Comparison of ENCODE assay signal across 8 cellular contexts in the genomic region with DNA sequence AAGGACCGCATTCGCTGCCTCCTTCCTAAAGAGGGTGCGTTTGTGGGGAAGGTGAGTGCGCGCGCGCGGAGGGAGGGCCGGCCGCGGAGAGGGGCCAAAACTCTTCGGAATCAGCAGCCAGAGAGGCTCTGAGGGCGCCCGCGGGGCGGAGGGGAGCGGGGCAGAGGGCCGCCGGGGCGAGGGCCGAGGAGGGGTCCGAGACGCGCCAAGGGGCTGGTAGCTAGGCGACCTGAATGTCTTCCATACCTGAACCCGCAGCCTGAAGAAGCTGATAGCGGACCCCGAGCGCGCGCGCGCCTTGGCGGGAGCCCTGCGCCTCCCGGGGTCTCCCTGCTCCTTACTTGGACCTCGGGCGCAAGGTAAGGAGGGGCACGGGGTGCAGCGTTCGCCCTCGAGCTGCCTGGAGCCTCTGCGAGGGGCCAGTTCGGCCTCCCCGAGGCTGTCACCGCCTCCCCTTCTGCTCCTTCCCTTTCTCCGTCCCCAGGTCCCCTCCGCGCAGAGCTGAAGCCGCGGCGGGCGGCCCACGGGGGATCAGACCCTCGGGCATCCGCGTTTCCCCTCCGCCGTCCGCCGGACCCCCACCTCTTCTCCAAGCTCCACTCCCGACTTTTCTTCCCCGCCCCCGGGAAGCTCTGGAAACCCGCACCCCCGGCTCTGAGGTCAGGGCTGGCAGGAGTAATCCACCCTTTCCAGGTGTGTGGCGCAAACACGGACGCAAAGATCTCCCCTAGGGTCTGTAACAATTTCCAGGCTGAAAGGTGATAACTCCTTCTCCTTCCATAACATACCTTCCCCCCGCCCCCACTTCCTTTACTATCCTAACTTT. TPM values are rescaled to one million over a fixed set of nuclear protein-coding genes. Genes with fewer than 3 reads are reported as not detected.
A peak's percentile ranks its signal among the peaks of the same experiment; 100 is the strongest.
DNase-seq lines count a peak whose midpoint lies in the region; ATAC-seq lines count a peak whose summit lies in the region.

No MANE protein-coding gene starts in this region.

- H3K4me1 ChIP-seq in neuronal stem cell (ENCODE audit: control insufficient read depth in 2 of 2, insufficient read depth in 1 of 2, low read depth in 1 of 2, low read length in 2 of 2) = peaks cover 7 to 11% of the 10 kb centered on the region in 2 donors

- H2BK12ac ChIP-seq in neuronal stem cell (ENCODE audit: low read length) = no peak overlapping the region

- no peak overlapping the region for H4K91ac ChIP-seq in neuronal stem cell (ENCODE audit: low read depth, low read length, poor library complexity)

- peak overlapping the region; percentile 43 to 86 for H3K4me3 ChIP-seq in neuronal stem cell (ENCODE audit: low read length in 2 of 2)

- H2BK5ac ChIP-seq in neuronal stem cell (ENCODE audit: low read length) = peak overlapping the region; percentile 42

- peak overlapping the region; percentile 88 for H3K4me2 ChIP-seq in neuronal stem cell (ENCODE audit: insufficient read depth, low read length, poor library complexity, severe bottlenecking)

- no peaks in the 10 kb centered on the region for H3K36me3 ChIP-seq in neuronal stem cell (replicated peaks in 1 of 2; ENCODE audit: control insufficient read depth in 2 of 2, insufficient read depth in 2 of 2, low read length in 2 of 2)

- H3K4ac ChIP-seq in neuronal stem cell (ENCODE audit: low read length) = no peak overlapping the region

- H3K27me3 ChIP-seq in neuronal stem cell (ENCODE audit: control insufficient read depth in 3 of 3, insufficient read depth in 3 of 3, low read depth in 1 of 3, low read length in 3 of 3) = peaks cover 11 to 45% (median 22%) of the 10 kb centered on the region in 3 experiments

- ATAC-seq in esophagus mucosa = peak; percentile 40
- ATAC-seq in GM18519 (IDR thresholded peaks at IDR 0.05; ENCODE audit: low FRiP score, unreplicated experiment) = no peak

- H3K23ac ChIP-seq in neuronal stem cell (ENCODE audit: low read depth, low read length, poor library complexity) = peak overlapping the region; percentile 48

- peak overlapping the region; percentile 93 for H2BK120ac ChIP-seq in neuronal stem cell (ENCODE audit: low read depth, low read length)

- peak overlapping the region; percentile 97 for H2AFZ ChIP-seq in neuronal stem cell (ENCODE audit: low read length)

- WGBS in neuronal stem cell (ENCODE audit: extremely low coverage in 2 of 2, insufficient read length in 2 of 2, insufficient replicate concordance in 1 of 2), 2 donors = no CpG with 5 or more reads among the region's 70 CpGs

- H3K9ac ChIP-seq in neuronal stem cell (ENCODE audit: low read depth, low read length, poor library complexity) = peak overlapping the region; percentile 72

- H3K14ac ChIP-seq in neuronal stem cell (ENCODE audit: low read length) = peak overlapping the region; percentile 86

- no peak overlapping the region for H3K27ac ChIP-seq in neuronal stem cell (replicated peaks; ENCODE audit: low read length)

- H4K8ac ChIP-seq in neuronal stem cell (ENCODE audit: low read depth, low read length) = no peak overlapping the region

- H2BK15ac ChIP-seq in neuronal stem cell (ENCODE audit: low read length) = peak overlapping the region; percentile 79

- DNase-seq in D341Med (ENCODE audit: low spot score) (peak; percentile 64), NCI-H748 (lab: John Stamatoyannopoulos, UW; ENCODE audit: unreplicated experiment) (peak; percentile 63), neuronal stem cell (ENCODE audit: low spot score) (no peak), NCI-H2107 (lab: John Stamatoyannopoulos, UW) (no peak)
- no peak for DNase-seq in activated CD4-positive, CD25-positive, alpha-beta regulatory T cell (lab: John Stamatoyannopoulos, UW)
- DNase-seq in activated CD4-positive, alpha-beta T cell treated with anti-CD3 and anti-CD28 coated beads for 1 hour = no peak

- peaks cover 0 to 4% of the 10 kb centered on the region in 2 donors for H3K9me3 ChIP-seq in neuronal stem cell (replicated peaks in 1 of 2; ENCODE audit: control insufficient read depth in 2 of 2, insufficient read depth in 1 of 2, low read depth in 1 of 2, low read length in 2 of 2)

- no peaks in the 10 kb centered on the region for H3K79me1 ChIP-seq in neuronal stem cell (ENCODE audit: low read depth, low read length)

- peak overlapping the region; percentile 85 for H3K18ac ChIP-seq in neuronal stem cell (ENCODE audit: low read length)

- H2AK5ac ChIP-seq in neuronal stem cell (ENCODE audit: low read depth, low read length) = no peak overlapping the region

RNA-seq across cellular contexts. Expression of gene DEK, which starts 13.1 kb away (rescaled TPM):
- total RNA-seq in esophagus mucosa = 69.1 TPM
- polyA plus RNA-seq in neuronal stem cell (2013, experiment 1 of 2) = 353 TPM
- polyA plus RNA-seq in neuronal stem cell (2013, experiment 2 of 2) = 401 TPM

Comparison
In these comparisons a context has a peak if more than half of its experiments do, and no peak if none do; other contexts are left out.
1. DNase-seq: peak in D341Med (single experiment) and NCI-H748 (single experiment); none in neuronal stem cell (single experiment), NCI-H2107 (single experiment), activated CD4-positive, CD25-positive, alpha-beta regulatory T cell (0 of 4) and activated CD4-positive, alpha-beta T cell treated with anti-CD3 and anti-CD28 coated beads for 1 hour (single experiment).